29 cellular contexts compared by ENCODE assay signal in genomic region chr20:36677422-36677771, GRCh38. TPM values are rescaled to one million over a fixed set of nuclear protein-coding genes. Genes with fewer than 3 reads are reported as not detected.
DNase-seq lines count a peak whose midpoint lies in the region; ATAC-seq, FAIRE-seq and TF ChIP-seq lines count a peak whose summit lies in the region.
"Had no signal": no experiment of that assay in that cellular context is flagged by ENCODE, and none has a peak within 500 bp of the region (broad histone marks: within the 10 kb centered on the region; RNA-seq: fewer than 3 reads in every experiment).

No MANE protein-coding gene starts in this region.

- no peaks in the 10 kb centered on the region for H3K9me3 ChIP-seq in H1 (ENCODE audit: insufficient read depth in 2 of 2, low read depth in 1 of 2, low read length in 1 of 2)
- H3K9me3 ChIP-seq in aorta (ENCODE audit: control insufficient read depth, low read length): no peaks in the 10 kb centered on the region
- H3K9me3 ChIP-seq: left lung, thyroid gland had no signal

- H2BK120ac ChIP-seq in H1 (replicated peaks; ENCODE audit: low read depth, low read length): no peak overlapping the region

- ATAC-seq in activated CD8-positive, alpha-beta T cell treated with anti-CD3 and anti-CD28 coated beads, Interleukin-2, amount 10 ng/mL, durations not matched to agents 7 days and 5 days: no peak
- no peak for ATAC-seq in activated CD8-positive, alpha-beta T cell treated with anti-CD3 and anti-CD28 coated beads for 36 hours
- ATAC-seq in aorta (ENCODE audit: low FRiP score) (no peak), GM19035 (IDR thresholded peaks at IDR 0.05; ENCODE audit: unreplicated experiment) (no peak)
- ATAC-seq: left lung; naive thymus-derived CD4-positive, alpha-beta T cell; sciatic nerve; stimulated activated naive CD8-positive, alpha-beta T cell treated with anti-CD3 and anti-CD28 coated beads, Interleukin-15, Interleukin-2, amounts not matched to agents 100 U/mL and 50 U/mL, for 24 hours had no signal

- peaks cover 0 to 4% (median 0%) of the 10 kb centered on the region in 4 experiments; a peak in 1 of 8 replicates for H3K36me3 ChIP-seq in H1 (ENCODE audit: control insufficient read depth in 2 of 4, insufficient read depth in 4 of 4, low read length in 3 of 4)
- peaks cover 0 to 7% of the 10 kb centered on the region in 2 donors for H3K36me3 ChIP-seq in aorta (ENCODE audit: control insufficient read depth in 1 of 2, insufficient read depth in 2 of 2, low read length in 1 of 2)
- H3K36me3 ChIP-seq: thyroid gland had no signal

- intact Hi-C loops in activated CD8-positive, alpha-beta T cell treated with anti-CD3 and anti-CD28 coated beads for 36 hours (cut with micrococcal nuclease): no loop called here
- intact Hi-C loops in aorta (cut with DNase I): no loop called here

- no peaks in the 10 kb centered on the region for H3K79me2 ChIP-seq in H1 (ENCODE audit: control insufficient read depth in 1 of 2, insufficient read depth in 2 of 2, low read length in 2 of 2)

- H3K4me2 ChIP-seq in H1 (ENCODE audit: insufficient read depth in 1 of 2, low read depth in 2 of 2, low read length in 2 of 2): peak overlapping the region; percentile 53 to 77

- H2BK12ac ChIP-seq in H1 (ENCODE audit: low read depth, low read length): no peak overlapping the region

- H3K27me3 ChIP-seq in H1 (replicated peaks in 1 of 4; ENCODE audit: control insufficient read depth in 3 of 4, extremely low read depth in 1 of 4, insufficient read depth in 3 of 4, low read length in 3 of 4) (no peaks in the 10 kb centered on the region), aorta (ENCODE audit: control insufficient read depth in 1 of 2, insufficient read depth in 2 of 2, low read length in 1 of 2) (no peaks in the 10 kb centered on the region)
- H3K27me3 ChIP-seq: left lung, thyroid gland had no signal

- H3K27ac Mint-ChIP-seq in activated CD8-positive, alpha-beta T cell treated with anti-CD3 and anti-CD28 coated beads, Interleukin-2, amount 10 ng/mL, durations not matched to agents 7 days and 5 days: peak overlapping the region; percentile 28
- no peak overlapping the region for H3K27ac Mint-ChIP-seq in activated CD8-positive, alpha-beta T cell treated with anti-CD3 and anti-CD28 coated beads for 36 hours
- H3K27ac Mint-ChIP-seq in mesothelial cell of epicardium: peak overlapping the region; percentile 90
- H3K27ac Mint-ChIP-seq: activated B cell treated with CpG ODN at 0.5 μM for 24 hours; activated naive CD8-positive, alpha-beta T cell treated with anti-CD3 and anti-CD28 coated beads, Interleukin-2, amount 10 ng/mL, durations not matched to agents 7 days and 5 days; naive thymus-derived CD4-positive, alpha-beta T cell had no signal

- H3K9me3 Mint-ChIP-seq in activated CD8-positive, alpha-beta T cell treated with anti-CD3 and anti-CD28 coated beads, Interleukin-2, amount 10 ng/mL, durations not matched to agents 7 days and 5 days (ENCODE audit: insufficient read depth): no peaks in the 10 kb centered on the region
- H3K9me3 Mint-ChIP-seq in activated CD8-positive, alpha-beta T cell treated with anti-CD3 and anti-CD28 coated beads for 36 hours: no peaks in the 10 kb centered on the region
- no peaks in the 10 kb centered on the region for H3K9me3 Mint-ChIP-seq in mesothelial cell of epicardium
- H3K9me3 Mint-ChIP-seq: activated B cell treated with CpG ODN at 0.5 μM for 24 hours; activated naive CD8-positive, alpha-beta T cell treated with anti-CD3 and anti-CD28 coated beads, Interleukin-2, amount 10 ng/mL, durations not matched to agents 7 days and 5 days; naive thymus-derived CD4-positive, alpha-beta T cell had no signal

- H3K4me1 ChIP-seq in H1 (replicated peaks in 1 of 4; ENCODE audit: control insufficient read depth in 3 of 4, insufficient read depth in 4 of 4, low read length in 3 of 4) (peaks cover 0 to 5% (median 2%) of the 10 kb centered on the region in 4 experiments; a peak in 4 of 7 replicates), aorta (ENCODE audit: control insufficient read depth in 1 of 2, insufficient read depth in 2 of 2, low read length in 2 of 2) (no peaks in the 10 kb centered on the region)
- H3K4me1 ChIP-seq: left lung, thyroid gland had no signal

- H3K23me2 ChIP-seq in H1 (ENCODE audit: low read depth, low read length): peaks cover 3% of the 10 kb centered on the region; the same call in 1 of the 2 replicates

- POLR2A ChIA-PET in activated CD8-positive, alpha-beta T cell treated with anti-CD3 and anti-CD28 coated beads, Interleukin-2, amount 10 ng/mL, durations not matched to agents 7 days and 5 days (lab: Charles Lee): no interaction called here
- POLR2A ChIA-PET in activated CD8-positive, alpha-beta T cell treated with anti-CD3 and anti-CD28 coated beads for 36 hours (lab: Charles Lee): interaction anchor here (1.2 kb wide), 1 partner anchor 33 kb away, joined by 3 read pairs; no protein-coding TSS in a partner anchor
- POLR2A ChIA-PET in H1 (lab: Charles Lee; ENCODE audit: partially characterized antibody): interaction anchor here (0.6 to 3.9 kb wide), 41 partner anchors 11 to 214 kb away, joined by 3 to 33 read pairs (median 4); partner anchors contain the start of genes DSN1, NDRG3 and RAB5IF

- H4K5ac ChIP-seq in H1 (ENCODE audit: insufficient read length, low read depth, low read length): peak overlapping the region; percentile 27

- no peaks in the 10 kb centered on the region for H3K27me3 Mint-ChIP-seq in activated CD8-positive, alpha-beta T cell treated with anti-CD3 and anti-CD28 coated beads, Interleukin-2, amount 10 ng/mL, durations not matched to agents 7 days and 5 days (ENCODE audit: low read depth)
- no peaks in the 10 kb centered on the region for H3K27me3 Mint-ChIP-seq in activated CD8-positive, alpha-beta T cell treated with anti-CD3 and anti-CD28 coated beads for 36 hours
- H3K27me3 Mint-ChIP-seq in mesothelial cell of epicardium (ENCODE audit: low read depth): no peaks in the 10 kb centered on the region
- H3K27me3 Mint-ChIP-seq: activated B cell treated with CpG ODN at 0.5 μM for 24 hours; activated naive CD8-positive, alpha-beta T cell treated with anti-CD3 and anti-CD28 coated beads, Interleukin-2, amount 10 ng/mL, durations not matched to agents 7 days and 5 days; naive thymus-derived CD4-positive, alpha-beta T cell had no signal

- H4K8ac ChIP-seq in H1 (ENCODE audit: extremely low read depth, insufficient read depth, low read length): no peak overlapping the region

- H3K36me3 Mint-ChIP-seq in activated CD8-positive, alpha-beta T cell treated with anti-CD3 and anti-CD28 coated beads, Interleukin-2, amount 10 ng/mL, durations not matched to agents 7 days and 5 days (ENCODE audit: low read depth): peaks cover 15% of the 10 kb centered on the region
- peaks cover 2% of the 10 kb centered on the region for H3K36me3 Mint-ChIP-seq in activated CD8-positive, alpha-beta T cell treated with anti-CD3 and anti-CD28 coated beads for 36 hours (ENCODE audit: low read depth)
- H3K36me3 Mint-ChIP-seq in mesothelial cell of epicardium: peaks cover 22% of the 10 kb centered on the region

- peak overlapping the region; percentile 72; the same call in 1 of the 2 replicates for H3K18ac ChIP-seq in H1 (ENCODE audit: extremely low read depth, low read length)

- TF ChIP-seq CTCF in activated CD8-positive, alpha-beta T cell treated with anti-CD3 and anti-CD28 coated beads for 36 hours (IDR thresholded peaks at IDR 0.05): no peak
- TF ChIP-seq CTCF in H1 (IDR thresholded peaks at IDR 0.05; ENCODE audit: control extremely low read depth in 1 of 3, insufficient read depth in 1 of 3, low read depth in 1 of 3, low read length in 3 of 3) (no peak), mesothelial cell of epicardium (IDR thresholded peaks at IDR 0.05; ENCODE audit: unreplicated experiment) (no peak)

- H3K4me1 Mint-ChIP-seq in activated CD8-positive, alpha-beta T cell treated with anti-CD3 and anti-CD28 coated beads, Interleukin-2, amount 10 ng/mL, durations not matched to agents 7 days and 5 days (ENCODE audit: low read depth): no peaks in the 10 kb centered on the region
- no peaks in the 10 kb centered on the region for H3K4me1 Mint-ChIP-seq in activated CD8-positive, alpha-beta T cell treated with anti-CD3 and anti-CD28 coated beads for 36 hours (ENCODE audit: low read depth)
- peaks cover 8% of the 10 kb centered on the region for H3K4me1 Mint-ChIP-seq in mesothelial cell of epicardium
- H3K4me1 Mint-ChIP-seq: activated B cell treated with CpG ODN at 0.5 μM for 24 hours; activated naive CD8-positive, alpha-beta T cell treated with anti-CD3 and anti-CD28 coated beads, Interleukin-2, amount 10 ng/mL, durations not matched to agents 7 days and 5 days; naive thymus-derived CD4-positive, alpha-beta T cell had no signal

- H2BK15ac ChIP-seq in H1 (ENCODE audit: low read length): no peak overlapping the region

- H3K14ac ChIP-seq in H1 (ENCODE audit: insufficient read length): no peak overlapping the region

- H4K20me1 ChIP-seq in H1 (replicated peaks in 1 of 2; ENCODE audit: control insufficient read depth in 1 of 2, insufficient read depth in 2 of 2, low read length in 2 of 2): no peaks in the 10 kb centered on the region

- FAIRE-seq in H1 (lab: Jason Lieb, UNC): no peak
- FAIRE-seq: D721Med had no signal

- H3K56ac ChIP-seq in H1 (replicated peaks; ENCODE audit: insufficient read length, low read depth, low read length): no peak overlapping the region

- WGBS in H1 (ENCODE audit: extremely low coverage in 1 of 2, insufficient coverage in 1 of 2, insufficient read length in 1 of 2, insufficient replicate concordance in 2 of 2, low coverage in 1 of 2, low lambda C conversion rate in 2 of 2, missing lambda C conversion rate in 1 of 2), 2 experiments: 51% methylated on average over 8 of the region's 8 CpGs; no CpG with 5 or more reads in 1 of the 2 experiments
- WGBS in aorta, 2 donors: 90 to 96% methylated on average over 8 of the region's 8 CpGs

- peak overlapping the region; percentile 58 for H3K27ac ChIP-seq in H1 (ENCODE audit: low read depth, low read length)
- no peak overlapping the region for H3K27ac ChIP-seq in aorta (ENCODE audit: low read depth in 1 of 2, low read length in 2 of 2)
- H3K27ac ChIP-seq: 22Rv1, left lung, thyroid gland had no signal

- no peak; a peak in 1 of 4 replicates for TF ChIP-seq RAD21 in H1 (IDR thresholded peaks at IDR 0.05 in 1 of 2, conservative IDR thresholded peaks at IDR 0.05 in 1 of 2; ENCODE audit: low read depth in 2 of 2, low read length in 2 of 2)

- H4K91ac ChIP-seq in H1 (replicated peaks; ENCODE audit: insufficient read length, low read length): no peak overlapping the region

- no peak overlapping the region for H3K4me3 Mint-ChIP-seq in activated CD8-positive, alpha-beta T cell treated with anti-CD3 and anti-CD28 coated beads, Interleukin-2, amount 10 ng/mL, durations not matched to agents 7 days and 5 days
- H3K4me3 Mint-ChIP-seq in activated CD8-positive, alpha-beta T cell treated with anti-CD3 and anti-CD28 coated beads for 36 hours: no peak overlapping the region
- H3K4me3 Mint-ChIP-seq in mesothelial cell of epicardium: peak overlapping the region; percentile 84
- H3K4me3 Mint-ChIP-seq: activated B cell treated with CpG ODN at 0.5 μM for 24 hours; activated naive CD8-positive, alpha-beta T cell treated with anti-CD3 and anti-CD28 coated beads, Interleukin-2, amount 10 ng/mL, durations not matched to agents 7 days and 5 days; naive thymus-derived CD4-positive, alpha-beta T cell had no signal

- H3K9ac ChIP-seq in H1 (replicated peaks in 1 of 4; ENCODE audit: extremely low read depth in 1 of 4, low read depth in 3 of 4, low read length in 3 of 4): peak overlapping the region in 1 of 4 experiments; percentile 11; a peak in 1 of 7 replicates

- H3K79me1 ChIP-seq in H1 (ENCODE audit: low read depth, low read length): no peaks in the 10 kb centered on the region

- H2AFZ ChIP-seq in H1 (ENCODE audit: low read length): no peak overlapping the region

- no peak overlapping the region for H2BK20ac ChIP-seq in H1 (ENCODE audit: low read length)

- no peak overlapping the region for H3K23ac ChIP-seq in H1 (ENCODE audit: insufficient read length)

- H3K4ac ChIP-seq in H1 (replicated peaks; ENCODE audit: insufficient read length, low read depth, low read length): no peak overlapping the region

- H3K4me3 ChIP-seq in H1 (ENCODE audit: extremely low read depth in 1 of 4, insufficient read depth in 2 of 4, low read depth in 3 of 4, low read length in 4 of 4): peak overlapping the region; percentile 12 to 72 (median 61)
- no peak overlapping the region for H3K4me3 ChIP-seq in aorta (ENCODE audit: low read length in 2 of 2)
- H3K4me3 ChIP-seq: left lung, thyroid gland had no signal

- CTCF ChIA-PET in activated CD8-positive, alpha-beta T cell treated with anti-CD3 and anti-CD28 coated beads, Interleukin-2, amount 10 ng/mL, durations not matched to agents 7 days and 5 days (lab: Charles Lee): no interaction called here
- CTCF ChIA-PET in activated CD8-positive, alpha-beta T cell treated with anti-CD3 and anti-CD28 coated beads for 36 hours (lab: Charles Lee): no interaction called here
- CTCF ChIA-PET in H1 (lab: Charles Lee; ENCODE audit: partially characterized antibody): interaction anchor here (1.3 to 2.1 kb wide), 8 partner anchors 12 to 85 kb away, joined by 3 to 12 read pairs (median 4); partner anchors contain the start of gene RAB5IF

- peak; percentile 98 for TF ChIP-seq POLR2A in H1 (IDR thresholded peaks at IDR 0.05; ENCODE audit: control extremely low read depth in 1 of 2, low read depth in 2 of 2, low read length in 2 of 2)

- H2BK5ac ChIP-seq in H1 (ENCODE audit: low read depth, low read length): peak overlapping the region; percentile 41; the same call in 1 of the 2 replicates

- DNase-seq in activated CD8-positive, alpha-beta T cell treated with anti-CD3 and anti-CD28 coated beads, Interleukin-2, amount 10 ng/mL, durations not matched to agents 7 days and 5 days: no peak
- no peak for DNase-seq in activated CD8-positive, alpha-beta T cell treated with anti-CD3 and anti-CD28 coated beads for 36 hours
- no peak for DNase-seq in H1 (ENCODE audit: low read depth in 1 of 2, low spot score in 2 of 2)
- no peak for DNase-seq in mesothelial cell of epicardium (ENCODE audit: low spot score in 2 of 2, unreplicated experiment in 2 of 2)
- no peak for DNase-seq in NCI-H2171 treated with DMSO at 0.1 percent for 48 hours (lab: John Stamatoyannopoulos, UW)
- DNase-seq in aorta: no peak
- no peak for DNase-seq in NCI-H146 (lab: John Stamatoyannopoulos, UW)
- DNase-seq: activated B cell treated with CpG ODN at 0.5 μM for 24 hours; activated CD4-positive, alpha-beta T cell treated with anti-CD3 and anti-CD28 coated beads, Interleukin-2, amount 50 U/mL, for 48 hours; activated effector memory CD4-positive, alpha-beta T cell treated with Interleukin-2 at 50 U/mL for 16 hours; activated naive CD8-positive, alpha-beta T cell treated with anti-CD3 and anti-CD28 coated beads, Interleukin-2, amount 10 ng/mL, durations not matched to agents 7 days and 5 days; cerebellar nuclear complex; naive thymus-derived CD4-positive, alpha-beta T cell; NCI-H1694 treated with DMSO at 0.1 percent for 48 hours; NCI-H2227 treated with DMSO at 0.1 percent for 48 hours; NCI-H82; posterior cingulate gyrus; Right ventricle myocardium superior; stimulated activated naive CD8-positive, alpha-beta T cell treated with anti-CD3 and anti-CD28 coated beads, Interleukin-15, Interleukin-2, amounts not matched to agents 100 U/mL and 50 U/mL, for 24 hours; SW 1271; T1000; thyroid gland had no signal

- no peak for TF ChIP-seq EP300 in H1 (IDR thresholded peaks at IDR 0.05; ENCODE audit: borderline replicate concordance in 1 of 2, low read depth in 2 of 2, low read length in 2 of 2)

- no peak overlapping the region for H2AK5ac ChIP-seq in H1 (ENCODE audit: low read depth, low read length)

RNA-seq across cellular contexts. Expression of gene SLA2, which starts 31.4 kb away (rescaled TPM):
- 100 to 1,000 TPM; 131 to 137 TPM for total RNA-seq in activated CD8-positive, alpha-beta T cell treated with anti-CD3 and anti-CD28 coated beads, Interleukin-2, amount 10 ng/mL, durations not matched to agents 7 days and 5 days
- total RNA-seq in activated CD8-positive, alpha-beta T cell treated with anti-CD3 and anti-CD28 coated beads for 36 hours: 10 to 100 TPM; 51.5 to 53.5 TPM
- total RNA-seq in H1 (2021; fragmentation: NEBNext Ultra II Directional; extraction: Animal tissue kit (Norgen Biotek cat#: 25700)): 0.19 TPM in 1 of 2 replicates, not detected in the other
- polyA plus RNA-seq in H1 (2011; rRNA removed): 0.17 and 0.18 TPM in 2 replicates
- polyA plus RNA-seq in H1 (2011; cell fraction: cytosol; rRNA removed): 0.25 TPM
- 0.37 TPM for polyA plus RNA-seq in H1 (2011; cell fraction: nucleus; rRNA removed)
- polyA plus RNA-seq in H1 (2012, experiment 1 of 2): 0.13 to 0.21 TPM (median 0.17 TPM) in 4 replicates
- polyA plus RNA-seq in H1 (2012, experiment 2 of 2): 0.10 TPM
- 0.08 TPM for polyA plus RNA-seq in H1 (2013, experiment 1 of 2)
- polyA plus RNA-seq in H1 (2013, experiment 2 of 2): 0.02 TPM
- 0.17 and 0.19 TPM in 2 replicates for polyA minus RNA-seq in H1 (2011; rRNA and poly(A)+ RNA removed)
- not detected for polyA minus RNA-seq in H1 (2011; cell fraction: cytosol; rRNA and poly(A)+ RNA removed)
- not detected for polyA minus RNA-seq in H1 (2011; cell fraction: nucleus; rRNA and poly(A)+ RNA removed)
- total RNA-seq in mesothelial cell of epicardium: 0.16 to 0.18 TPM (median 0.18 TPM) in 3 replicates
- total RNA-seq in aorta: 1 to 10 TPM in 1 of 2 donors, under 1 TPM in 1; 0.99 to 1.0 TPM
- under 1 TPM in 1 of 2 donors, not detected in 1; 0.13 TPM for polyA plus RNA-seq in aorta
- total RNA-seq: HT1080, LHCN-M2 had no signal

Comparison
In these comparisons a context has a peak if more than half of its experiments do, and no peak if none do; other contexts are left out.
1. H3K4me3 ChIP-seq: peak in H1 (4 of 4); none in aorta (0 of 2).
2. RNA of gene SLA2, which starts 31.4 kb away (total RNA-seq): 131 to 137 TPM in activated CD8-positive, alpha-beta T cell treated with anti-CD3 and anti-CD28 coated beads, Interleukin-2, amount 10 ng/mL, durations not matched to agents 7 days and 5 days and 51.5 to 53.5 TPM in activated CD8-positive, alpha-beta T cell treated with anti-CD3 and anti-CD28 coated beads for 36 hours; 0.99 to 1.0 TPM in aorta, 0.16 to 0.18 TPM in mesothelial cell of epicardium and 0.19 TPM in H1; every median in the first group is over 10 times any median in the second.